8 cellular contexts compared by ENCODE assay signal in genomic region chr2:11746807-11747459, GRCh38. TPM values are rescaled to one million over a fixed set of nuclear protein-coding genes. Genes with fewer than 3 reads are reported as not detected.
DNase-seq lines count a peak whose midpoint lies in the region; ATAC-seq and TF ChIP-seq lines count a peak whose summit lies in the region.

No MANE protein-coding gene starts in this region.

- in situ Hi-C loops in transverse colon (cut with MboI; ENCODE audit: low pct_ligation_motif_present in 1 of 4, low pct_unique_long_range_greater_than_20kb in 1 of 4, low sequenced_read_pairs in 3 of 4): no loop called here

- H3K27me3 Mint-ChIP-seq in dendritic cell treated with granulocyte-macrophage colony-stimulating factor and Interleukin-4, amounts not matched to agents 40 ng/mL and 50 ng/mL, for 4 days: peaks cover 16% of the 10 kb centered on the region

- peaks cover 35% of the 10 kb centered on the region for H3K79me2 ChIP-seq in DOHH2 (ENCODE audit: control insufficient read depth, low read length)

- H3K4me1 ChIP-seq in DOHH2 (ENCODE audit: control insufficient read depth, low read length) (peaks cover 80% of the 10 kb centered on the region), mesenchymal stem cell (ENCODE audit: control insufficient read depth, insufficient read depth, low read depth, low read length) (peaks cover 36% of the 10 kb centered on the region), transverse colon (peaks cover 10 to 56% (median 39%) of the 10 kb centered on the region in 4 donors)

- peak overlapping the region in 1 of 2 experiments; percentile 74 for H3K4ac ChIP-seq in mesenchymal stem cell (ENCODE audit: low read depth in 1 of 2, low read length in 2 of 2)

- peak overlapping the region; percentile 78 for H2BK120ac ChIP-seq in mesenchymal stem cell (ENCODE audit: low read depth, low read length)

- intact Hi-C loops in dendritic cell treated with granulocyte-macrophage colony-stimulating factor and Interleukin-4, amounts not matched to agents 40 ng/mL and 50 ng/mL, for 4 days (cut with micrococcal nuclease): loop anchor here (1.0 to 10.0 kb wide), 3 partner anchors 59 to 402 kb away; partner anchors contain the start of genes E2F6 and ROCK2
- intact Hi-C loops in transverse colon (cut with DNase I; ENCODE audit: low total_unique reads): no loop called here

- H3K79me1 ChIP-seq in mesenchymal stem cell (replicated peaks; ENCODE audit: low read length, poor library complexity, severe bottlenecking): peaks cover 26% of the 10 kb centered on the region

- H3K23ac ChIP-seq in mesenchymal stem cell (ENCODE audit: low read length in 2 of 2): peak overlapping the region in 1 of 2 experiments; percentile 87

- peak overlapping the region; percentile 85 for H4K91ac ChIP-seq in mesenchymal stem cell (ENCODE audit: low read length)

- no peak overlapping the region for H2BK5ac ChIP-seq in mesenchymal stem cell (ENCODE audit: low read depth, low read length, poor library complexity, severe bottlenecking)

- TF ChIP-seq EP300 in transverse colon (IDR thresholded peaks at IDR 0.05; ENCODE audit: low read depth): no peak

- H3K4me3 Mint-ChIP-seq in dendritic cell treated with granulocyte-macrophage colony-stimulating factor and Interleukin-4, amounts not matched to agents 40 ng/mL and 50 ng/mL, for 4 days: peak overlapping the region; percentile 82

- H3K9ac ChIP-seq in mesenchymal stem cell (ENCODE audit: low read length): peak overlapping the region; percentile 95

- no peak for TF ChIP-seq CTCF in DOHH2 (IDR thresholded peaks at IDR 0.05; ENCODE audit: low read depth, low read length, poor library complexity, severe bottlenecking)
- TF ChIP-seq CTCF in transverse colon (IDR thresholded peaks at IDR 0.05): no peak

- H2AK5ac ChIP-seq in mesenchymal stem cell (ENCODE audit: low read length, severe bottlenecking): no peak overlapping the region

- H3K9me3 ChIP-seq in DOHH2 (ENCODE audit: control insufficient read depth, insufficient read depth, low read length): no peaks in the 10 kb centered on the region
- H3K9me3 ChIP-seq in mesenchymal stem cell (ENCODE audit: control insufficient read depth, low read length): no peaks in the 10 kb centered on the region
- H3K9me3 ChIP-seq in transverse colon: no peaks in the 10 kb centered on the region

- peak; percentile 10 for TF ChIP-seq POLR2A in transverse colon (IDR thresholded peaks at IDR 0.05)

- peak overlapping the region; percentile 18 to 93 for H2BK12ac ChIP-seq in mesenchymal stem cell (ENCODE audit: low read length in 2 of 2)

- H3K27ac ChIP-seq in DOHH2 (ENCODE audit: low read depth, low read length) (peak overlapping the region; percentile 89), mesenchymal stem cell (ENCODE audit: low read length, poor library complexity, severe bottlenecking) (peak overlapping the region; percentile 34), transverse colon (peak overlapping the region; percentile 90 to 95 (median 92))

- H3K27ac Mint-ChIP-seq in dendritic cell treated with granulocyte-macrophage colony-stimulating factor and Interleukin-4, amounts not matched to agents 40 ng/mL and 50 ng/mL, for 4 days: peak overlapping the region; percentile 79

- H3K4me3 ChIP-seq in DOHH2 (ENCODE audit: low read length) (peak overlapping the region; percentile 83), mesenchymal stem cell (ENCODE audit: insufficient read depth in 1 of 2, low read depth in 1 of 2, low read length in 2 of 2) (peak overlapping the region; percentile 78 to 94), transverse colon (peak overlapping the region; percentile 68 to 89 (median 84))

- under 1% methylated on average over 36 of the region's 42 CpGs for WGBS in mesenchymal stem cell
- 0 to 1% methylated on average over 2 to 39 of the region's 42 CpGs for WGBS in transverse colon (ENCODE audit: low coverage in 1 of 2), 2 donors

- peak overlapping the region; percentile 46 for H4K8ac ChIP-seq in mesenchymal stem cell (ENCODE audit: low read length)

- peaks cover 33% of the 10 kb centered on the region for H3F3A ChIP-seq in DOHH2 (ENCODE audit: control insufficient read depth, insufficient read depth)

- H3K36me3 ChIP-seq in DOHH2 (ENCODE audit: control insufficient read depth, low read length): peaks cover 1% of the 10 kb centered on the region; the same call in 1 of the 2 replicates
- H3K36me3 ChIP-seq in mesenchymal stem cell (ENCODE audit: control insufficient read depth in 1 of 2, insufficient read depth in 2 of 2, low read depth in 1 of 2, low read length in 2 of 2): no peaks in the 10 kb centered on the region
- no peaks in the 10 kb centered on the region for H3K36me3 ChIP-seq in transverse colon

- H2BK15ac ChIP-seq in mesenchymal stem cell (ENCODE audit: low read depth, poor library complexity, severe bottlenecking): peak overlapping the region; percentile 89

- 0 out of 2 replicates have a peak, but pooled peaks cover 4% of the 10 kb centered on the region for H3K27me3 ChIP-seq in DOHH2 (ENCODE audit: control insufficient read depth, low read length)
- H3K27me3 ChIP-seq in mesenchymal stem cell (ENCODE audit: control insufficient read depth in 1 of 2, insufficient read depth in 1 of 2, low read length in 2 of 2): no peaks in the 10 kb centered on the region
- no peaks in the 10 kb centered on the region for H3K27me3 ChIP-seq in transverse colon

- peaks cover 85% of the 10 kb centered on the region for H3K4me1 Mint-ChIP-seq in dendritic cell treated with granulocyte-macrophage colony-stimulating factor and Interleukin-4, amounts not matched to agents 40 ng/mL and 50 ng/mL, for 4 days (ENCODE audit: low read depth)

- peaks cover 16% of the 10 kb centered on the region for H4K20me1 ChIP-seq in DOHH2 (ENCODE audit: control insufficient read depth, insufficient read depth, low read depth, low read length)

- no peaks in the 10 kb centered on the region for H3K9me2 ChIP-seq in DOHH2 (replicated peaks; ENCODE audit: control insufficient read depth, low read length)

- DNase-seq in RPMI7951 (ENCODE audit: low read depth): peak; percentile 26
- peak; percentile 44 for DNase-seq in mesenchymal stem cell
- no peak for DNase-seq in transverse colon
- DNase-seq in NCI-H2029 (lab: John Stamatoyannopoulos, UW): no peak

- H3K18ac ChIP-seq in mesenchymal stem cell (ENCODE audit: low read depth in 1 of 2, low read length in 2 of 2): peak overlapping the region; percentile 74 to 84

- H3K4me2 ChIP-seq in DOHH2 (ENCODE audit: low read length): peak overlapping the region; percentile 82
- peak overlapping the region; percentile 84 for H3K4me2 ChIP-seq in mesenchymal stem cell (ENCODE audit: low read length, poor library complexity, severe bottlenecking)

- H2AFZ ChIP-seq in mesenchymal stem cell (ENCODE audit: low read depth, low read length): no peak overlapping the region

- H3K14ac ChIP-seq in mesenchymal stem cell (ENCODE audit: low read length in 2 of 2): peak overlapping the region in 1 of 2 experiments; percentile 9

- H3K9me3 Mint-ChIP-seq in dendritic cell treated with granulocyte-macrophage colony-stimulating factor and Interleukin-4, amounts not matched to agents 40 ng/mL and 50 ng/mL, for 4 days: no peaks in the 10 kb centered on the region

- peak; percentile 9 for ATAC-seq in HG02943 (IDR thresholded peaks at IDR 0.05; ENCODE audit: low read depth, unreplicated experiment)
- no peak for ATAC-seq in HG02763 (IDR thresholded peaks at IDR 0.05; ENCODE audit: unreplicated experiment)

- no peaks in the 10 kb centered on the region for H3K36me3 Mint-ChIP-seq in dendritic cell treated with granulocyte-macrophage colony-stimulating factor and Interleukin-4, amounts not matched to agents 40 ng/mL and 50 ng/mL, for 4 days (ENCODE audit: low read depth)

RNA-seq across cellular contexts. Expression of gene LPIN1, which starts 0.5 kb away (rescaled TPM):
- total RNA-seq in RPMI7951 (2014; rRNA removed; shearing (Covaris generic)): 22.6 and 25.0 TPM in 2 replicates
- 42.3 TPM for polyA plus RNA-seq in mesenchymal stem cell (2013, experiment 1 of 2)
- 40.8 TPM for polyA plus RNA-seq in mesenchymal stem cell (2013, experiment 2 of 2)
- 10 to 100 TPM; 19.7 to 62.1 (median 26.6) TPM for total RNA-seq in transverse colon

Comparison
In these comparisons a context has a peak if more than half of its experiments do, and no peak if none do; other contexts are left out.
1. H3K27ac ChIP-seq: peak in every context shown above with its lines; median percentile 92 in transverse colon; 89 in DOHH2; 34 in mesenchymal stem cell.
2. DNase-seq: peak in RPMI7951 (single experiment) and mesenchymal stem cell (single experiment); none in transverse colon (single experiment) and NCI-H2029 (single experiment).
3. Peak in every context shown above with its lines, with median percentiles within 50 percentile points of each other: H3K4me3 ChIP-seq.